In genomic region chr20:57330998-57331397, GRCh38 we compare ENCODE assay signal across 26 cellular contexts. TPM values are rescaled to one million over a fixed set of nuclear protein-coding genes. Genes with fewer than 3 reads are reported as not detected.
DNase-seq lines count a peak whose midpoint lies in the region; ATAC-seq and TF ChIP-seq lines count a peak whose summit lies in the region.
"Had no signal": no experiment of that assay in that cellular context is flagged by ENCODE, and none has a peak within 500 bp of the region (broad histone marks: within the 10 kb centered on the region; RNA-seq: fewer than 3 reads in every experiment).

No MANE protein-coding gene starts in this region.

- H3K4me1 ChIP-seq in colonic mucosa: no peaks in the 10 kb centered on the region
- H3K4me1 ChIP-seq: gastrocnemius medialis, right lobe of liver, testis had no signal

- peak; percentile 4 for DNase-seq in AG09309 (ENCODE audit: low read depth)
- peak; percentile 10 for DNase-seq in LHCN-M2 (ENCODE audit: low read depth)
- DNase-seq in epidermal melanocyte (ENCODE audit: insufficient read length, low spot score): peak; percentile 72
- DNase-seq in medulla oblongata (ENCODE audit: extremely low spot score): peak; percentile 79
- no peak for DNase-seq in WTC11 (ENCODE audit: low spot score)
- no peak for DNase-seq in left lobe of liver (ENCODE audit: low spot score)
- DNase-seq in cerebellum (ENCODE audit: low spot score): no peak
- no peak for DNase-seq in colonic mucosa
- DNase-seq: activated CD8-positive, alpha-beta T cell treated with anti-CD3 and anti-CD28 coated beads, Interleukin-2, amount 10 ng/mL, durations not matched to agents 7 days and 5 days; activated naive CD4-positive, alpha-beta T cell treated with anti-CD3 and anti-CD28 coated beads, Interleukin-2, amount 50 U/mL, for 16 hours; activated T-cell treated with anti-CD3 and anti-CD28 coated beads, Interleukin-2, amount 50 U/mL, for 48 hours; CD4-positive, CD25-positive, alpha-beta regulatory T cell; DMS153; gastrocnemius medialis; NCI-H1092 treated with DMSO at 0.1 percent for 48 hours; NCI-H510A; ovary; right lobe of liver; testis had no signal

- no peaks in the 10 kb centered on the region for H3K36me3 ChIP-seq in colonic mucosa
- H3K36me3 ChIP-seq: gastrocnemius medialis, ovary, right lobe of liver had no signal

- H3K9me3 ChIP-seq in colonic mucosa: no peaks in the 10 kb centered on the region
- H3K9me3 ChIP-seq: gastrocnemius medialis, ovary, right lobe of liver, testis had no signal

- H3K27me3 ChIP-seq in colonic mucosa: no peaks in the 10 kb centered on the region
- H3K27me3 ChIP-seq: ovary, testis had no signal

- no peaks in the 10 kb centered on the region for H3K36me3 Mint-ChIP-seq in WTC11
- H3K36me3 Mint-ChIP-seq: CD4-positive, CD25-positive, alpha-beta regulatory T cell; memory B cell; natural killer cell treated with Interleukin-12 subunit alpha and Interleukin-12 subunit beta and Interleukin-15 and Interleukin-18, amount 100 ng/mL, for 72 hours had no signal

- CTCF ChIA-PET in WTC11 (lab: Charles Lee): interaction anchor here (1.1 to 10.6 kb wide), 7 partner anchors 18 to 694 kb away, joined by 3 to 239 read pairs (median 15); partner anchors contain the start of gene RAE1

- H3K9me3 Mint-ChIP-seq in WTC11: no peaks in the 10 kb centered on the region
- H3K9me3 Mint-ChIP-seq: CD4-positive, CD25-positive, alpha-beta regulatory T cell; memory B cell; natural killer cell treated with Interleukin-12 subunit alpha and Interleukin-12 subunit beta and Interleukin-15 and Interleukin-18, amount 100 ng/mL, for 72 hours had no signal

- ATAC-seq in WTC11 (no peak), left lobe of liver (no peak)
- ATAC-seq: activated CD4-positive, CD25-positive, alpha-beta regulatory T cell treated with anti-CD3 and anti-CD28 coated beads, Interleukin-2, amount 50 U/mL, for 24 hours; activated CD8-positive, alpha-beta T cell treated with anti-CD3 and anti-CD28 coated beads, Interleukin-2, amount 10 ng/mL, durations not matched to agents 7 days and 5 days; natural killer cell treated with Interleukin-12 subunit alpha and Interleukin-12 subunit beta and Interleukin-15 and Interleukin-18, amount 100 ng/mL, for 72 hours; right lobe of liver had no signal

- no peak overlapping the region for H3K4me3 ChIP-seq in AG09309 (ENCODE audit: control insufficient read depth, low read depth, low read length)
- H3K4me3 ChIP-seq in colonic mucosa: no peak overlapping the region
- H3K4me3 ChIP-seq: gastrocnemius medialis, ovary, right lobe of liver, testis had no signal

- intact Hi-C loops in colonic mucosa (cut with DNase I): no loop called here

- no peak for TF ChIP-seq CTCF in AG09309 (IDR thresholded peaks at IDR 0.05; ENCODE audit: control insufficient read depth, insufficient read depth, low read depth, low read length, missing control alignments)
- no peak for TF ChIP-seq CTCF in WTC11 (IDR thresholded peaks at IDR 0.05)
- no peak for TF ChIP-seq CTCF in colonic mucosa (IDR thresholded peaks at IDR 0.05)

- H3K27ac Mint-ChIP-seq in WTC11: no peak overlapping the region
- H3K27ac Mint-ChIP-seq: activated CD8-positive, alpha-beta T cell treated with anti-CD3 and anti-CD28 coated beads, Interleukin-2, amount 10 ng/mL, durations not matched to agents 7 days and 5 days; CD4-positive, CD25-positive, alpha-beta regulatory T cell; memory B cell; natural killer cell treated with Interleukin-12 subunit alpha and Interleukin-12 subunit beta and Interleukin-15 and Interleukin-18, amount 100 ng/mL, for 72 hours had no signal

- H3K4me3 Mint-ChIP-seq in WTC11: no peak overlapping the region
- H3K4me3 Mint-ChIP-seq: activated CD8-positive, alpha-beta T cell treated with anti-CD3 and anti-CD28 coated beads, Interleukin-2, amount 10 ng/mL, durations not matched to agents 7 days and 5 days; CD4-positive, CD25-positive, alpha-beta regulatory T cell; memory B cell; natural killer cell treated with Interleukin-12 subunit alpha and Interleukin-12 subunit beta and Interleukin-15 and Interleukin-18, amount 100 ng/mL, for 72 hours had no signal

- POLR2A ChIA-PET in WTC11 (lab: Charles Lee): no interaction called here

- H3K9ac ChIP-seq in colonic mucosa (ENCODE audit: low read depth in 2 of 2, low read length in 2 of 2): no peak overlapping the region

- H3K27me3 Mint-ChIP-seq in WTC11 (ENCODE audit: low read depth): no peaks in the 10 kb centered on the region

- peaks cover 10% of the 10 kb centered on the region for H3K4me1 Mint-ChIP-seq in WTC11
- H3K4me1 Mint-ChIP-seq: CD4-positive, CD25-positive, alpha-beta regulatory T cell; memory B cell had no signal

- no peak overlapping the region for H3K27ac ChIP-seq in colonic mucosa
- H3K27ac ChIP-seq: gastrocnemius medialis, ovary, right lobe of liver, RWPE1, testis had no signal

TF ChIP-seq in WTC11, 78 proteins besides CTCF, POLR2A, EP300 and RAD21 (continues in another document):
- TF ChIP-seq ATF3 (CRISPR knock-in tag; conservative IDR thresholded peaks at IDR 0.05) (no peak), NR2C2 (CRISPR knock-in tag; IDR thresholded peaks at IDR 0.05) (no peak)
- TF ChIP-seq, protein P1, sequence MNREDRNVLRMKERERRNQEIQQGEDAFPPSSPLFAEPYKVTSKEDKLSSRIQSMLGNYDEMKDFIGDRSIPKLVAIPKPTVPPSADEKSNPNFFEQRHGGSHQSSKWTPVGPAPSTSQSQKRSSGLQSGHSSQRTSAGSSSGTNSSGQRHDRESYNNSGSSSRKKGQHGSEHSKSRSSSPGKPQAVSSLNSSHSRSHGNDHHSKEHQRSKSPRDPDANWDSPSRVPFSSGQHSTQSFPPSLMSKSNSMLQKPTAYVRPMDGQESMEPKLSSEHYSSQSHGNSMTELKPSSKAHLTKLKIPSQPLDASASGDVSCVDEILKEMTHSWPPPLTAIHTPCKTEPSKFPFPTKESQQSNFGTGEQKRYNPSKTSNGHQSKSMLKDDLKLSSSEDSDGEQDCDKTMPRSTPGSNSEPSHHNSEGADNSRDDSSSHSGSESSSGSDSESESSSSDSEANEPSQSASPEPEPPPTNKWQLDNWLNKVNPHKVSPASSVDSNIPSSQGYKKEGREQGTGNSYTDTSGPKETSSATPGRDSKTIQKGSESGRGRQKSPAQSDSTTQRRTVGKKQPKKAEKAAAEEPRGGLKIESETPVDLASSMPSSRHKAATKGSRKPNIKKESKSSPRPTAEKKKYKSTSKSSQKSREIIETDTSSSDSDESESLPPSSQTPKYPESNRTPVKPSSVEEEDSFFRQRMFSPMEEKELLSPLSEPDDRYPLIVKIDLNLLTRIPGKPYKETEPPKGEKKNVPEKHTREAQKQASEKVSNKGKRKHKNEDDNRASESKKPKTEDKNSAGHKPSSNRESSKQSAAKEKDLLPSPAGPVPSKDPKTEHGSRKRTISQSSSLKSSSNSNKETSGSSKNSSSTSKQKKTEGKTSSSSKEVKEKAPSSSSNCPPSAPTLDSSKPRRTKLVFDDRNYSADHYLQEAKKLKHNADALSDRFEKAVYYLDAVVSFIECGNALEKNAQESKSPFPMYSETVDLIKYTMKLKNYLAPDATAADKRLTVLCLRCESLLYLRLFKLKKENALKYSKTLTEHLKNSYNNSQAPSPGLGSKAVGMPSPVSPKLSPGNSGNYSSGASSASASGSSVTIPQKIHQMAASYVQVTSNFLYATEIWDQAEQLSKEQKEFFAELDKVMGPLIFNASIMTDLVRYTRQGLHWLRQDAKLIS (CRISPR knock-in tag; IDR thresholded peaks at IDR 0.05; ENCODE audit: borderline replicate concordance): no peak
- TF ChIP-seq, protein P2, sequence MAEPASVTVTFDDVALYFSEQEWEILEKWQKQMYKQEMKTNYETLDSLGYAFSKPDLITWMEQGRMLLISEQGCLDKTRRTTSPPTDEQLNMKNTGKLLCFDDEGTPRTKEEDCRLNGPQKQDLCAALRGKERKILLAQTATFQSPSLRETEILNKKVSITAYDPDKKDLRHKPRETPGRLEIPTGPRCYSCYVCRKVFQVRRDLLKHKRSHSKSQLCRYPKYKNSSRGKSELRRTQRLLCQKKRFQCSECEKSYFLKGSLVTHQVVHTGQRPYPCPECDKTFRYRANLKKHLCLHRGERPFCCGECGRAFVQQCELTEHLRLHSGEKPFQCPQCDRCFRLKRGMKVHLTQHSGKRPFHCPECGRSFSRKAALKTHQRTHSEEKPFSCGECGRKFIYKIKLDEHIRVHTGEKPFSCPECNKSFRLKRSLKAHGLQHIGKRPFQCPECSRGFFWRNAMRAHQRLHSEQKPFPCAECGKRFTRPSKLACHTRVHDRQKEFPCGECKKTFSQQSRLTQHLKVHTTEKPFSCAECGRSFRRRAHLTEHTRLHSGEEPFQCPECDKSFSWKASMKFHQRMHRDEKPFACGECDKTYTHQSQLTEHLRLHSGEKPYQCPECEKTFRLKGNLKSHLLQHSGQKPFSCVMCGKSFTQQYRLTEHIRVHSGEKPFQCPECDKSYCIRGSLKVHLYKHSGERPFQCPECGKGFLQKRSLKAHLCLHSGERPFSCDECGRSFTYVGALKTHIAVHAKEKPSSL (CRISPR knock-in tag; conservative IDR thresholded peaks at IDR 0.05): no peak

RNA-seq across cellular contexts. Expression of gene SPO11, which starts 1.4 kb away (rescaled TPM):
- total RNA-seq in LHCN-M2 (2014; rRNA removed) (not detected in 2 replicates), WTC11 (2021) (not detected in 3 replicates), left lobe of liver (not detected), cerebellum (not detected), colonic mucosa (not detected)
- not detected for polyA plus RNA-seq in LHCN-M2 (2012)
- total RNA-seq: A673; activated CD8-positive, alpha-beta T cell treated with anti-CD3 and anti-CD28 coated beads, Interleukin-2, amount 10 ng/mL, durations not matched to agents 7 days and 5 days; CD4-positive, CD25-positive, alpha-beta regulatory T cell; gastrocnemius medialis; H1; kidney epithelial cell; natural killer cell treated with Interleukin-12 subunit alpha and Interleukin-12 subunit beta and Interleukin-15 and Interleukin-18, amount 100 ng/mL, for 72 hours; ovary; right lobe of liver had no signal
- polyA plus RNA-seq: CD4-positive, CD25-positive, alpha-beta regulatory T cell; H1; ovary had no signal

RNA-seq across cellular contexts. Expression of gene RAE1, which starts 20.1 kb away (rescaled TPM):
- 39.1 and 41.2 TPM in 2 replicates for total RNA-seq in LHCN-M2 (2014; rRNA removed)
- polyA plus RNA-seq in LHCN-M2 (2012): 26.2 TPM
- 31.3 to 33.4 TPM (median 31.4 TPM) in 3 replicates for total RNA-seq in WTC11 (2021)
- 9.0 TPM for total RNA-seq in left lobe of liver
- 26.9 TPM for total RNA-seq in cerebellum
- 10 to 100 TPM; 20.3 to 29.3 TPM for total RNA-seq in colonic mucosa

Comparison
In these comparisons a context has a peak if more than half of its experiments do, and no peak if none do; other contexts are left out.
1. DNase-seq: peak in AG09309 (single experiment), LHCN-M2 (single experiment), epidermal melanocyte (single experiment) and medulla oblongata (single experiment); none in WTC11 (single experiment), left lobe of liver (single experiment), cerebellum (single experiment) and colonic mucosa (single experiment).